ENCODE assay signal across 23 cellular contexts in the genomic region with DNA sequence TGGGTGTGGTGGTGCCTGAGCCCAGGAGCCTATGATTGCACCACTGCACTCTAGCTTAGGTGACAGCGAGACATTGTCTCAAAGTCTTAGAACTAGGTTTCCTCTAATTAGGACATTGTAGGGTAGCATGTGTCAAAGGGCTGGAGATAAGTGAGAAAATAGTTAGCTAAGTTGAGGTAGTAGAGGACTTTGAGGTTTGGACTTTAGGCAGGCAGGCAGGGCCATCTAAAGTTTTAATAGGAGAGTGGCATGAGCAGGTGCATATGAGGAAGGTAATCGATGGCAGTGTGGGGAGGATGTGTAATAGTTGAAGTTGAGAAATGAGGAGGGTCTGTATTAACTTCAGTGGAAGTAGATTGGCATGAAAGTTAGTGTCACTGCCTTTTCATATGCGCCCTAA.
"Had no signal": no experiment of that assay in that cellular context is flagged by ENCODE, and none has a peak within 500 bp of the region (broad histone marks: within the 10 kb centered on the region; RNA-seq: fewer than 3 reads in every experiment).

No MANE protein-coding gene starts in this region.

- H3K36me3 Mint-ChIP-seq: activated naive CD4-positive, alpha-beta T cell treated with anti-CD3 and anti-CD28 coated beads, Interleukin-2, amount 50 U/mL, for 72 hours had no signal

- H3K9me3 ChIP-seq: left ventricle myocardium inferior, prostate gland, right atrium auricular region, tibial artery had no signal

- H3K36me3 ChIP-seq: brain microvascular endothelial cell, left ventricle myocardium inferior, prostate gland, right atrium auricular region, tibial artery, WERI-Rb-1 had no signal

- ATAC-seq: activated naive CD4-positive, alpha-beta T cell treated with anti-CD3 and anti-CD28 coated beads, Interleukin-2, amount 50 U/mL, for 72 hours; stimulated activated naive CD8-positive, alpha-beta T cell treated with anti-CD3 and anti-CD28 coated beads, Interleukin-15, Interleukin-2, amounts not matched to agents 100 U/mL and 50 U/mL, for 24 hours had no signal

- H3K9me3 Mint-ChIP-seq: activated naive CD4-positive, alpha-beta T cell treated with anti-CD3 and anti-CD28 coated beads, Interleukin-2, amount 50 U/mL, for 72 hours had no signal

- H3K27me3 ChIP-seq: brain microvascular endothelial cell, dorsolateral prefrontal cortex, right atrium auricular region, tibial artery had no signal

- H3K27ac ChIP-seq: brain microvascular endothelial cell, dorsolateral prefrontal cortex, left ventricle myocardium inferior, prostate gland, right atrium auricular region, tibial artery, WERI-Rb-1 had no signal

- H3K4me3 ChIP-seq: dorsolateral prefrontal cortex, left ventricle myocardium inferior, prostate gland, right atrium auricular region, tibial artery had no signal

- H3K4me1 ChIP-seq: left ventricle myocardium inferior, prostate gland, right atrium auricular region had no signal

- DNase-seq: activated CD4-positive, alpha-beta T cell treated with anti-CD3 and anti-CD28 coated beads, Interleukin-2, amount 50 U/mL, for 4 hours; activated gamma-delta T cell treated with Interleukin-2 at 50 U/mL for 16 hours; anterior cingulate cortex; brain microvascular endothelial cell; central memory CD4-positive, alpha-beta T cell; dorsolateral prefrontal cortex; foreskin melanocyte; glutamatergic neuron; hypothalamus; kidney; left ventricle myocardium inferior; mesenchymal stem cell; stimulated activated CD4-positive, alpha-beta T cell treated with anti-CD3 and anti-CD28 coated beads, Interleukin-2, amount 100 ng/mL, for 24 hours; stimulated activated naive CD8-positive, alpha-beta T cell treated with anti-CD3 and anti-CD28 coated beads, Interleukin-15, Interleukin-2, amounts not matched to agents 100 U/mL and 50 U/mL, for 24 hours; substantia nigra; SW 1271; tibial artery; WERI-Rb-1 had no signal

- FAIRE-seq: colon, kidney, urothelium cell line had no signal
